ENCODE assay signal across 24 cellular contexts in the genomic region with DNA sequence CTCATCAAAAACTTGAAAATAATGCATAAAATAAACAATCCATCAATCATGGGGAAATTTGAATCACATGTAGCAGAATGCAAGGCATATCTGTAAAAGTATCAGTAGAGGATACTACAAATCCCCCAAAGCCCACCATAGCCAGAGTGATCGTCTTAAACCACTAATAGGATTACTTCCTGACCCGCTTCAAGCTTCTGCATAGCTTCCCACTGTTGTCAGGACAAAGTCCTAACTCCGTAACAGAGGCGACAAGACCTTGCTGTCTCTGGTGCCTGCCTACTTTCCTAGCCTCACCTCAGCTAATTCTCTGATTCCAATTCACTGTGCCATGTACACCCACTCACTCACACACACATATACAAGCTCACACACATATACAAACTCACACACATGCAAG.
"Had no signal": no experiment of that assay in that cellular context is flagged by ENCODE, and none has a peak within 500 bp of the region (broad histone marks: within the 10 kb centered on the region; RNA-seq: fewer than 3 reads in every experiment).

No MANE protein-coding gene starts in this region.

- H3K27ac ChIP-seq: foreskin keratinocyte, lower lobe of right lung, sigmoid colon had no signal

- H3K4me1 ChIP-seq: foreskin keratinocyte, sigmoid colon had no signal

- H3K36me3 Mint-ChIP-seq: activated naive CD8-positive, alpha-beta T cell treated with anti-CD3 and anti-CD28 coated beads, Interleukin-2, amount 10 ng/mL, durations not matched to agents 7 days and 5 days; naive thymus-derived CD4-positive, alpha-beta T cell; stimulated activated naive B cell treated with anti-CD40 and anti-IgM and Interleukin-4, amounts not matched to agents 10 μg/mL and 1 μg/mL and 100 μg/mL, for 72 hours had no signal

- H3K27me3 ChIP-seq: sigmoid colon, upper lobe of right lung had no signal

- H3K27me3 Mint-ChIP-seq: stimulated activated naive B cell treated with anti-CD40 and anti-IgM and Interleukin-4, amounts not matched to agents 10 μg/mL and 1 μg/mL and 100 μg/mL, for 72 hours had no signal

- FAIRE-seq: kidney had no signal

- H3K36me3 ChIP-seq: lower lobe of right lung, sigmoid colon, thoracic aorta, upper lobe of right lung had no signal

- H3K9me3 Mint-ChIP-seq: activated naive CD4-positive, alpha-beta T cell treated with anti-CD3 and anti-CD28 coated beads for 36 hours; activated naive CD8-positive, alpha-beta T cell treated with anti-CD3 and anti-CD28 coated beads, Interleukin-2, amount 10 ng/mL, durations not matched to agents 7 days and 5 days; activated T-cell treated with anti-CD3 and anti-CD28 coated beads, Interleukin-2, amount 50 U/mL, for 72 hours; neural crest cell; stimulated activated naive B cell treated with anti-CD40 and anti-IgM and Interleukin-4, amounts not matched to agents 10 μg/mL and 1 μg/mL and 100 μg/mL, for 72 hours had no signal

- DNase-seq: activated CD4-positive, alpha-beta T cell treated with anti-CD3 and anti-CD28 coated beads for 4 hours; activated CD4-positive, alpha-beta T cell treated with anti-CD3 and anti-CD28 coated beads, Interleukin-2, amount 50 U/mL, for 48 hours; activated CD4-positive, CD25-positive, alpha-beta regulatory T cell; activated effector memory CD4-positive, alpha-beta T cell treated with Interleukin-2 at 50 U/mL for 16 hours; activated naive CD4-positive, alpha-beta T cell treated with anti-CD3 and anti-CD28 coated beads for 36 hours; activated naive CD8-positive, alpha-beta T cell treated with anti-CD3 and anti-CD28 coated beads, Interleukin-2, amount 10 ng/mL, durations not matched to agents 7 days and 5 days; activated T-cell treated with anti-CD3 and anti-CD28 coated beads, Interleukin-2, amount 50 U/mL, for 72 hours; amniotic stem cell; cerebellar nuclear complex; cortex of kidney; effector CD8-positive, alpha-beta T cell; foreskin keratinocyte; kidney; lower lobe of right lung; naive thymus-derived CD4-positive, alpha-beta T cell; sigmoid colon; stimulated activated CD4-positive, alpha-beta T cell treated with anti-CD3 and anti-CD28 coated beads, Interleukin-2, amount 100 ng/mL, for 48 hours; stimulated activated CD8-positive, alpha-beta memory T cell treated with anti-CD3 and anti-CD28 coated beads, Interleukin-4, amount 100 ng/mL, for 48 hours; stimulated activated naive B cell treated with anti-CD40 and anti-IgM and Interleukin-4, amounts not matched to agents 10 μg/mL and 1 μg/mL and 100 μg/mL, for 72 hours; T-helper 1 cell; T1000; upper lobe of right lung had no signal

- H3K9me3 ChIP-seq: lower lobe of right lung, sigmoid colon, thoracic aorta, upper lobe of right lung had no signal

- H3K4me3 ChIP-seq: lower lobe of right lung, sigmoid colon, thoracic aorta, upper lobe of right lung had no signal

- H3K27ac Mint-ChIP-seq: activated naive CD4-positive, alpha-beta T cell treated with anti-CD3 and anti-CD28 coated beads for 36 hours; activated naive CD8-positive, alpha-beta T cell treated with anti-CD3 and anti-CD28 coated beads, Interleukin-2, amount 10 ng/mL, durations not matched to agents 7 days and 5 days; activated T-cell treated with anti-CD3 and anti-CD28 coated beads, Interleukin-2, amount 50 U/mL, for 72 hours; naive thymus-derived CD4-positive, alpha-beta T cell; stimulated activated naive B cell treated with anti-CD40 and anti-IgM and Interleukin-4, amounts not matched to agents 10 μg/mL and 1 μg/mL and 100 μg/mL, for 72 hours had no signal

- H3K4me3 Mint-ChIP-seq: activated naive CD4-positive, alpha-beta T cell treated with anti-CD3 and anti-CD28 coated beads for 36 hours; activated naive CD8-positive, alpha-beta T cell treated with anti-CD3 and anti-CD28 coated beads, Interleukin-2, amount 10 ng/mL, durations not matched to agents 7 days and 5 days; activated T-cell treated with anti-CD3 and anti-CD28 coated beads, Interleukin-2, amount 50 U/mL, for 72 hours; naive thymus-derived CD4-positive, alpha-beta T cell; neural crest cell; stimulated activated naive B cell treated with anti-CD40 and anti-IgM and Interleukin-4, amounts not matched to agents 10 μg/mL and 1 μg/mL and 100 μg/mL, for 72 hours had no signal

- H3K4me1 Mint-ChIP-seq: activated naive CD8-positive, alpha-beta T cell treated with anti-CD3 and anti-CD28 coated beads, Interleukin-2, amount 10 ng/mL, durations not matched to agents 7 days and 5 days; naive thymus-derived CD4-positive, alpha-beta T cell; stimulated activated naive B cell treated with anti-CD40 and anti-IgM and Interleukin-4, amounts not matched to agents 10 μg/mL and 1 μg/mL and 100 μg/mL, for 72 hours had no signal
